14 cellular contexts compared by ENCODE assay signal in the genomic region with DNA sequence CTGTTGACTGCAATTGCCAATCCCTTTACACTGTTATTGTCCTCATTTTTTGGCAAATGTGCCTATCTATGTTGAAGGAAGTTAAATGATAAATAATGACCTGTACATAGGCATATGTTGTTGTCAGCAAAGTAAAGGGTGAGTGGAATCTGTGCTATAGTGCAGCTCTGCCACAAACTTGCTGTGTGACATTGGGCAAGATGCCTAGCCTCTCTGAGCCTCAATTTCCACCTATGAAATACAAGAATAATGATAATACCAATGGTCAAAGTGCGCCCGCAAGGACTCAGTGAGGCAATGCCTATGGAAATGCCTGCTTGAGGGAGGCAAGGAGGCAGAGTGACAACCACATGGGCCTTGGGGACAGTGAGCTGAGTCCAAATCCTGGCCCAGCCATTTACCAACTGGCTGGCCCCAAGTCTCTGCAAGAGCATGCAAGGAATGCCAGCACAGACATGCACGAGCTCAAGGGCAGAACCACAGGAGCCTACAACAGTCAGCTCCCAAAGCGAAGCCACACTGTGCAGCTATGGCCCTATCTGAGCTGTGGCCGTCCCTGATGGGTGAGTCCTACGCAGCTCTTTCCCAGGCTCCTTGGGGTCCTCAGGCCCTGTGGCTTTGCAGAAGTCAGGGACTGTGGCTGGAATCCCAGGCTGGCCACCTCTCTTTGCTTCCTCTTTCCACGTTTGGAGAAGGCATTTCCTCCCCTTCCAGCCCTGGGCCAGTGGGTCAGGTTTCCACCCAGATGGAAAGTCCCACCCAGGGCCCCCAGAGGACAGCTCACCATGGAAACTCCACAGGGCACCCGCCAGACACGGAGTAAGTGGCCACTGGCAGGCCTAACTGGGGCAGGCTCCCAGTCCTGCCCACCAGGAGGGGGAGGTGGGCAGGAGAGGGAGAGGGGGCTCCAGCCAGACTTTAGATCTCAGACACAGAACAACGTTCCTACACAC.
"Had no signal": no experiment of that assay in that cellular context is flagged by ENCODE, and none has a peak within 500 bp of the region (broad histone marks: within the 10 kb centered on the region; RNA-seq: fewer than 3 reads in every experiment).

No MANE protein-coding gene starts in this region.

- H3K27me3 ChIP-seq: stomach, uterus had no signal

- H3K4me1 ChIP-seq: uterus had no signal

- DNase-seq: activated CD4-positive, alpha-beta T cell treated with anti-CD3 and anti-CD28 coated beads for 48 hours; activated CD8-positive, alpha-beta memory T cell treated with anti-CD3 and anti-CD28 coated beads, Interleukin-2, amount 50 U/mL, for 48 hours; activated CD8-positive, alpha-beta T cell treated with anti-CD3 and anti-CD28 coated beads, Interleukin-2, amount 10 ng/mL, durations not matched to agents 7 days and 5 days; activated naive CD4-positive, alpha-beta T cell treated with Interleukin-2 at 50 U/mL for 16 hours; activated naive CD8-positive, alpha-beta T cell treated with anti-CD3 and anti-CD28 coated beads, Interleukin-2, amount 50 U/mL, for 24 hours; immature natural killer cell; stimulated activated CD4-positive, alpha-beta T cell treated with anti-CD3 and anti-CD28 coated beads, Interleukin-12 subunit alpha, Interleukin-12 subunit beta, amount 100 ng/mL, for 4 hours; stimulated activated CD4-positive, alpha-beta T cell treated with anti-CD3 and anti-CD28 coated beads, Interleukin-2, amount 100 ng/mL, for 48 hours; stomach; T-cell; uterus had no signal

- H3K36me3 ChIP-seq: stomach, uterus had no signal

- H3K4me3 ChIP-seq: SK-N-MC, stomach, uterus had no signal

- ATAC-seq: activated CD8-positive, alpha-beta T cell treated with anti-CD3 and anti-CD28 coated beads, Interleukin-2, amount 10 ng/mL, durations not matched to agents 7 days and 5 days; activated naive CD8-positive, alpha-beta T cell treated with anti-CD3 and anti-CD28 coated beads, Interleukin-2, amount 50 U/mL, for 24 hours; sciatic nerve; T-cell; WTC11 had no signal

- H3K27ac ChIP-seq: SK-N-MC, stomach, uterus had no signal

- H3K9me3 ChIP-seq: stomach, uterus had no signal
